In genomic region chr9:18585996-18586395, GRCh38 we compare ENCODE assay signal across 21 cellular contexts.
DNase-seq lines count a peak whose midpoint lies in the region; ATAC-seq and TF ChIP-seq lines count a peak whose summit lies in the region.
"Had no signal": no experiment of that assay in that cellular context is flagged by ENCODE, and none has a peak within 500 bp of the region (broad histone marks: within the 10 kb centered on the region; RNA-seq: fewer than 3 reads in every experiment).

No MANE protein-coding gene starts in this region.

- no peak overlapping the region for H2AK9ac ChIP-seq in IMR-90 (replicated peaks; ENCODE audit: low read depth, low read length, poor library complexity)

- H2BK20ac ChIP-seq in IMR-90 (ENCODE audit: low read depth, low read length) = no peak overlapping the region

- H3K79me1 ChIP-seq in IMR-90 (ENCODE audit: low read depth in 1 of 2, low read length in 2 of 2) = no peaks in the 10 kb centered on the region

- H2BK120ac ChIP-seq in IMR-90 (ENCODE audit: low read depth, low read length) = no peak overlapping the region

- no peak overlapping the region for H3K4me2 ChIP-seq in IMR-90 (ENCODE audit: low read depth, low read length)
- H3K4me2 ChIP-seq: A549, BLaER1 had no signal

- no peaks in the 10 kb centered on the region for H3K4me1 ChIP-seq in IMR-90 (ENCODE audit: control insufficient read depth, insufficient read depth, low read length)
- no peaks in the 10 kb centered on the region for H3K4me1 ChIP-seq in right lobe of liver
- no peaks in the 10 kb centered on the region for H3K4me1 ChIP-seq in body of pancreas
- H3K4me1 ChIP-seq: A549, BE2C, BLaER1 had no signal

- TF ChIP-seq CTCF in AG10803 (conservative IDR thresholded peaks at IDR 0.05; ENCODE audit: low read length) (no peak), IMR-90 (conservative IDR thresholded peaks at IDR 0.05; ENCODE audit: low read depth, low read length) (no peak), right lobe of liver (IDR thresholded peaks at IDR 0.05) (no peak), body of pancreas (IDR thresholded peaks at IDR 0.05) (no peak)

- ATAC-seq in IMR-90 (ENCODE audit: low read depth) = no peak
- ATAC-seq in right lobe of liver = no peak
- ATAC-seq in body of pancreas = no peak
- ATAC-seq: A549 had no signal

- no peak overlapping the region for H2BK15ac ChIP-seq in IMR-90 (ENCODE audit: low read depth, low read length)

- no peaks in the 10 kb centered on the region for H3K9me1 ChIP-seq in IMR-90 (ENCODE audit: insufficient read depth, low read length)

- H3K27me3 ChIP-seq in IMR-90 (ENCODE audit: control insufficient read depth, insufficient read depth, low read length) = no peaks in the 10 kb centered on the region
- H3K27me3 ChIP-seq in right lobe of liver = no peaks in the 10 kb centered on the region
- no peaks in the 10 kb centered on the region for H3K27me3 ChIP-seq in body of pancreas
- H3K27me3 ChIP-seq: BE2C, BLaER1 had no signal

- H4K5ac ChIP-seq in IMR-90 (ENCODE audit: low read depth, low read length) = no peak overlapping the region

- no peak overlapping the region for H3K4ac ChIP-seq in IMR-90 (ENCODE audit: low read depth, low read length)

- POLR2A ChIA-PET in IMR-90 (lab: Charles Lee; ENCODE audit: unreplicated experiment) = no interaction called here

- no peak overlapping the region for H3K14ac ChIP-seq in IMR-90 (replicated peaks; ENCODE audit: low read depth, low read length)

- H3K4me3 ChIP-seq in AG10803 (ENCODE audit: low read length) (no peak overlapping the region), IMR-90 (ENCODE audit: insufficient read depth, low read depth, low read length) (no peak overlapping the region), right lobe of liver (no peak overlapping the region), body of pancreas (no peak overlapping the region)
- H3K4me3 ChIP-seq: A549, BLaER1 had no signal

- no peak overlapping the region for H2AK5ac ChIP-seq in IMR-90 (ENCODE audit: low read depth, low read length)

- H3K36me3 ChIP-seq in IMR-90 (ENCODE audit: control insufficient read depth, insufficient read depth, low read length) (no peaks in the 10 kb centered on the region), right lobe of liver (no peaks in the 10 kb centered on the region), body of pancreas (replicated peaks in 1 of 2; ENCODE audit: insufficient read depth in 1 of 2, low read depth in 2 of 2) (no peaks in the 10 kb centered on the region)
- H3K36me3 ChIP-seq: BE2C, BLaER1 had no signal

- H4K20me1 ChIP-seq in IMR-90 (ENCODE audit: insufficient read depth, low read length) = no peaks in the 10 kb centered on the region
- H4K20me1 ChIP-seq: BLaER1 had no signal

- H4K91ac ChIP-seq in IMR-90 (ENCODE audit: insufficient read depth, low read depth, low read length) = no peak overlapping the region

- CTCF ChIA-PET in IMR-90 (lab: Yijun Ruan, JAX) = no interaction called here

- H3K18ac ChIP-seq in IMR-90 (ENCODE audit: low read depth, low read length) = no peak overlapping the region

- BruUV-seq in IMR-90 (replicated peaks; lab: Mats Ljungman, UMichigan) = no TSS peak

- DNase-seq in AG10803 (ENCODE audit: low read depth) (peak; percentile 39), IMR-90 (peak; percentile 30), fibroblast of peridontal ligament (ENCODE audit: extremely low read depth) (peak; percentile 22), right lobe of liver (no peak), body of pancreas (no peak), cortex of kidney (lab: John Stamatoyannopoulos, UW) (no peak)
- DNase-seq: BE2C; C1 segment of cervical spinal cord; CD4-positive, alpha-beta memory T cell; CD4-positive, CD25-positive, alpha-beta regulatory T cell; CD8-positive, alpha-beta memory T cell; COR-L47; DMS 273 treated with DMSO at 0.1 percent for 48 hours; DMS153; DMS53; DMS79; DND-41; GF-D8 had no signal

- in situ Hi-C loops in IMR-90 (cut with MboI; ENCODE audit: low sequenced_read_pairs) = no loop called here

- H4K8ac ChIP-seq in IMR-90 (ENCODE audit: low read depth in 2 of 2, low read length in 2 of 2) = no peak overlapping the region

- no peak for TF ChIP-seq POLR2A in IMR-90 (IDR thresholded peaks at IDR 0.05; ENCODE audit: low read depth, low read length)
- TF ChIP-seq POLR2A in right lobe of liver (IDR thresholded peaks at IDR 0.05) = no peak
- TF ChIP-seq POLR2A in body of pancreas (IDR thresholded peaks at IDR 0.05) = no peak

- no peak for TF ChIP-seq RAD21 in IMR-90 (IDR thresholded peaks at IDR 0.05; ENCODE audit: low read length)

- H3K9me3 ChIP-seq in IMR-90 (ENCODE audit: control insufficient read depth, insufficient read depth, low read length) (no peaks in the 10 kb centered on the region), right lobe of liver (no peaks in the 10 kb centered on the region), body of pancreas (no peaks in the 10 kb centered on the region)
- H3K9me3 ChIP-seq: A549, BE2C had no signal

- intact Hi-C loops in IMR-90 (cut with micrococcal nuclease) = no loop called here
- intact Hi-C loops in right lobe of liver (cut with DNase I) = no loop called here
- intact Hi-C loops in body of pancreas (cut with DNase I) = no loop called here

- H2AFZ ChIP-seq in IMR-90 (replicated peaks; ENCODE audit: low read length, poor library complexity) = no peak overlapping the region

- H3K23ac ChIP-seq in IMR-90 (ENCODE audit: low read depth, low read length) = no peak overlapping the region

- no peak overlapping the region for H3K27ac ChIP-seq in IMR-90 (ENCODE audit: insufficient read depth, low read length)
- H3K27ac ChIP-seq in right lobe of liver = no peak overlapping the region
- H3K27ac ChIP-seq in body of pancreas = no peak overlapping the region
- H3K27ac ChIP-seq: 22Rv1, A549, BLaER1 had no signal

- no peak overlapping the region for H3K56ac ChIP-seq in IMR-90 (ENCODE audit: extremely low read depth, insufficient read depth, low read length)

- H3K9ac ChIP-seq in IMR-90 (ENCODE audit: low read depth, low read length) = no peak overlapping the region
- H3K9ac ChIP-seq: BLaER1 had no signal

- dilution Hi-C loops in IMR-90 (cut with HindIII; ENCODE audit: low sequenced_read_pairs, unreplicated experiment) = no loop called here

- no peak overlapping the region for H2BK5ac ChIP-seq in IMR-90 (ENCODE audit: low read depth, low read length, poor library complexity, severe bottlenecking)

TF ChIP-seq in IMR-90, 13 proteins besides CTCF, POLR2A, EP300 and RAD21:
- no peak for TF ChIP-seq NFE2L2 (IDR thresholded peaks at IDR 0.05; ENCODE audit: low read depth, low read length)
- TF ChIP-seq MAFK (IDR thresholded peaks at IDR 0.05; ENCODE audit: low read depth, low read length) = no peak
- TF ChIP-seq CHD1 (IDR thresholded peaks at IDR 0.05; ENCODE audit: low read depth, low read length) = no peak
- no peak for TF ChIP-seq SMC3 (IDR thresholded peaks at IDR 0.05; ENCODE audit: low read depth, low read length)
- no peak for TF ChIP-seq RFX5 (IDR thresholded peaks at IDR 0.05; ENCODE audit: low read depth, low read length)
- no peak for TF ChIP-seq MXI1 (IDR thresholded peaks at IDR 0.05; ENCODE audit: borderline replicate concordance, low read depth, low read length)
- TF ChIP-seq FOS (IDR thresholded peaks at IDR 0.05; ENCODE audit: low read depth, low read length) = no peak
- no peak for TF ChIP-seq ELK1 (IDR thresholded peaks at IDR 0.05; ENCODE audit: borderline replicate concordance, low read depth, low read length)
- TF ChIP-seq USF2 (IDR thresholded peaks at IDR 0.05; ENCODE audit: low read depth, low read length) = no peak
- no peak for TF ChIP-seq CEBPB (IDR thresholded peaks at IDR 0.05; ENCODE audit: low read depth, low read length)
- no peak for TF ChIP-seq RCOR1 (IDR thresholded peaks at IDR 0.05; ENCODE audit: insufficient replicate concordance, low read length)

Comparison
In these comparisons a context has a peak if more than half of its experiments do, and no peak if none do; other contexts are left out.
1. DNase-seq: peak in AG10803 (single experiment), IMR-90 (single experiment) and fibroblast of peridontal ligament (single experiment); none in right lobe of liver (0 of 3), body of pancreas (0 of 4) and cortex of kidney (single experiment).